Comparison of ENCODE assay signal across 29 cellular contexts in the genomic region with DNA sequence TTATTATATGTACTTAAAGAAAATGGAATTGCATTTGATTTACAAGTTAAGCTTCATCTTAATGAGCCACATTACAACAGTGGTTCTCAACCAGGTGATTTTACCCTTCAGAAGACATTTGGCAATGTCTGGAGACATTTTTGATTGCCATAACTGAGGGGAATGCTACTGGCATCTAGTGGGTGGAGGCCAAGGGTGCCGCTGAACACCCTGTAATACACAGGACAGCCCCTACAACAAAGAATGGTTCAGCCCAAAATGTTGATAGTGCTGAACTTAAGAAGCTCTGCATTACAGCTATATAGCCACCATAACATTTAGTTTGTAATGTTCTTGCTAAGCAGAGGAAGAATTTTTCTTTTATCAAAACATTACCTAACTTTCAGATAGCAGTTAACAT.
DNase-seq lines count a peak whose midpoint lies in the region; ATAC-seq, FAIRE-seq and TF ChIP-seq lines count a peak whose summit lies in the region.
"Had no signal": no experiment of that assay in that cellular context is flagged by ENCODE, and none has a peak within 500 bp of the region (broad histone marks: within the 10 kb centered on the region; RNA-seq: fewer than 3 reads in every experiment).

No MANE protein-coding gene starts in this region.

- no peaks in the 10 kb centered on the region for H3K36me3 Mint-ChIP-seq in GM23338 (ENCODE audit: low read depth)
- no peaks in the 10 kb centered on the region for H3K36me3 Mint-ChIP-seq in immature natural killer cell
- H3K36me3 Mint-ChIP-seq: stimulated activated memory B cell treated with anti-CD40 and anti-IgM and Interleukin-4, amounts not matched to agents 10 μg/mL and 1 μg/mL and 100 μg/mL, for 72 hours had no signal

- H3F3A ChIP-seq in GM23338 (replicated peaks; ENCODE audit: low read depth): no peaks in the 10 kb centered on the region

- TF ChIP-seq EP300 in HepG2 (IDR thresholded peaks at IDR 0.05; ENCODE audit: low read depth in 2 of 2, low read length in 2 of 2) (no peak), HepG2 (CRISPR knock-in tag; IDR thresholded peaks at IDR 0.05; ENCODE audit: borderline replicate concordance) (no peak)

- TF ChIP-seq POLR2A in HepG2 (IDR thresholded peaks at IDR 0.05; ENCODE audit: insufficient read depth in 1 of 2, low read depth in 2 of 2, low read length in 2 of 2): no peak

- ATAC-seq in GM23338 (no peak), GM21717 (IDR thresholded peaks at IDR 0.05; ENCODE audit: unreplicated experiment) (no peak), HepG2 (no peak)
- ATAC-seq: left lobe of liver; stimulated activated memory B cell treated with anti-CD40 and anti-IgM and Interleukin-4, amounts not matched to agents 10 μg/mL and 1 μg/mL and 100 μg/mL, for 72 hours; upper lobe of right lung had no signal

- H3K27ac ChIP-seq in ACC112 (ENCODE audit: low read depth, low read length) (peak overlapping the region; percentile 65), GM23338 (ENCODE audit: low read depth) (no peak overlapping the region), HepG2 (ENCODE audit: extremely low read length, insufficient read depth, low read length) (no peak overlapping the region)
- H3K27ac ChIP-seq: BLaER1 treated with 17β-estradiol and CSF1 and Interleukin-3, amounts not matched to agents 10 nM and 100 nM; breast epithelium; neutrophil; SK-N-MC; upper lobe of right lung had no signal

- H3K4me1 Mint-ChIP-seq in GM23338 (peaks cover 11% of the 10 kb centered on the region), immature natural killer cell (peaks cover 74 to 82% of the 10 kb centered on the region in 2 donors)
- H3K4me1 Mint-ChIP-seq: stimulated activated memory B cell treated with anti-CD40 and anti-IgM and Interleukin-4, amounts not matched to agents 10 μg/mL and 1 μg/mL and 100 μg/mL, for 72 hours had no signal

- H3K4me3 Mint-ChIP-seq in GM23338 (no peak overlapping the region), immature natural killer cell (no peak overlapping the region)
- H3K4me3 Mint-ChIP-seq: activated naive CD8-positive, alpha-beta T cell treated with anti-CD3 and anti-CD28 coated beads for 36 hours; activated T-cell treated with anti-CD3 and anti-CD28 coated beads, Interleukin-2, amount 50 U/mL, for 24 hours; stimulated activated memory B cell treated with anti-CD40 and anti-IgM and Interleukin-4, amounts not matched to agents 10 μg/mL and 1 μg/mL and 100 μg/mL, for 72 hours; T-helper 1 cell treated with Interleukin-12 subunit alpha and Interleukin-12 subunit beta and Interleukin-4 antibody, amounts not matched to agents 30 μg/mL and 1 μg/mL, for 36 hours had no signal

- TF ChIP-seq RAD21 in HepG2 (CRISPR knock-in tag; IDR thresholded peaks at IDR 0.05): no peak

- TF ChIP-seq CTCF in GM23338 (conservative IDR thresholded peaks at IDR 0.05; ENCODE audit: low read depth in 2 of 2) (no peak), HepG2 (CRISPR knock-in tag; IDR thresholded peaks at IDR 0.05) (no peak)

- no peaks in the 10 kb centered on the region for H3K9me3 ChIP-seq in HepG2 (ENCODE audit: low read length)
- H3K9me3 ChIP-seq: BLaER1 treated with 17β-estradiol and CSF1 and Interleukin-3, amounts not matched to agents 10 nM and 100 nM; breast epithelium; neutrophil; upper lobe of right lung had no signal

- WGBS in HepG2 (ENCODE audit: low lambda C conversion rate): 43% methylated on average over 1 of the region's 1 CpG

- no peak overlapping the region for H2AFZ ChIP-seq in ACC112 (ENCODE audit: low read length, unreplicated experiment)
- no peak overlapping the region for H2AFZ ChIP-seq in GM23338
- H2AFZ ChIP-seq in HepG2 (ENCODE audit: low read length): no peak overlapping the region

- no TSS peak for BruUV-seq in HepG2 (replicated peaks; lab: Mats Ljungman, UMichigan)

- H3K4me3 ChIP-seq in ACC112 (ENCODE audit: low read depth, low read length) (no peak overlapping the region), GM23338 (no peak overlapping the region), HepG2 (replicated peaks in 1 of 3; ENCODE audit: insufficient read depth in 1 of 3, low read depth in 2 of 3, low read length in 3 of 3) (no peak overlapping the region)
- H3K4me3 ChIP-seq: BLaER1 treated with 17β-estradiol and CSF1 and Interleukin-3, amounts not matched to agents 10 nM and 100 nM; breast epithelium; SK-N-MC; upper lobe of right lung had no signal

- H3K27ac Mint-ChIP-seq in GM23338: no peak overlapping the region
- H3K27ac Mint-ChIP-seq in immature natural killer cell: peak overlapping the region in 4 of 6 donors; percentile 37 to 75 (median 62)
- H3K27ac Mint-ChIP-seq: activated naive CD8-positive, alpha-beta T cell treated with anti-CD3 and anti-CD28 coated beads for 36 hours; activated T-cell treated with anti-CD3 and anti-CD28 coated beads, Interleukin-2, amount 50 U/mL, for 24 hours; stimulated activated memory B cell treated with anti-CD40 and anti-IgM and Interleukin-4, amounts not matched to agents 10 μg/mL and 1 μg/mL and 100 μg/mL, for 72 hours; T-helper 1 cell treated with Interleukin-12 subunit alpha and Interleukin-12 subunit beta and Interleukin-4 antibody, amounts not matched to agents 30 μg/mL and 1 μg/mL, for 36 hours had no signal

- CTCF ChIA-PET in HepG2 (lab: Yijun Ruan, JAX; ENCODE audit: low intra/inter-chr PET ratio, low total read pairs): no interaction called here

- no peaks in the 10 kb centered on the region for H3K9me2 ChIP-seq in GM23338 (ENCODE audit: insufficient read depth)

- H3K4me1 ChIP-seq in ACC112 (ENCODE audit: control insufficient read depth, insufficient read depth, low read length, unreplicated experiment): peaks cover 39% of the 10 kb centered on the region
- peaks cover 6% of the 10 kb centered on the region for H3K4me1 ChIP-seq in GM23338 (ENCODE audit: insufficient read depth)
- 0 out of 2 replicates have a peak, but pooled peaks cover 7% of the 10 kb centered on the region for H3K4me1 ChIP-seq in HepG2 (ENCODE audit: insufficient read depth, low read length)
- H3K4me1 ChIP-seq: breast epithelium, upper lobe of right lung had no signal

- peaks cover 2% of the 10 kb centered on the region for H3K27me3 Mint-ChIP-seq in GM23338 (ENCODE audit: insufficient read depth, low read depth, poor library complexity)
- H3K27me3 Mint-ChIP-seq in immature natural killer cell (ENCODE audit: low read depth in 3 of 3): no peaks in the 10 kb centered on the region
- H3K27me3 Mint-ChIP-seq: activated naive CD8-positive, alpha-beta T cell treated with anti-CD3 and anti-CD28 coated beads for 36 hours; activated T-cell treated with anti-CD3 and anti-CD28 coated beads, Interleukin-2, amount 50 U/mL, for 24 hours; stimulated activated memory B cell treated with anti-CD40 and anti-IgM and Interleukin-4, amounts not matched to agents 10 μg/mL and 1 μg/mL and 100 μg/mL, for 72 hours had no signal

- intact Hi-C loops in HepG2 (cut with micrococcal nuclease; ENCODE audit: unreplicated experiment): no loop called here

- POLR2A ChIA-PET in HepG2 (lab: Yijun Ruan, JAX): no interaction called here

- H3K27me3 ChIP-seq in ACC112 (ENCODE audit: insufficient read depth, low read length) (no peaks in the 10 kb centered on the region), GM23338 (ENCODE audit: insufficient read depth) (no peaks in the 10 kb centered on the region), HepG2 (ENCODE audit: control insufficient read depth in 1 of 2, insufficient read depth in 2 of 2, low read length in 2 of 2) (no peaks in the 10 kb centered on the region; a peak in 1 of 5 replicates)
- H3K27me3 ChIP-seq: BLaER1 treated with 17β-estradiol and CSF1 and Interleukin-3, amounts not matched to agents 10 nM and 100 nM; breast epithelium; neutrophil; upper lobe of right lung had no signal

- H3K4me2 ChIP-seq in GM23338 (no peak overlapping the region), HepG2 (ENCODE audit: low read depth, low read length) (no peak overlapping the region)
- H3K4me2 ChIP-seq: BLaER1 treated with 17β-estradiol and CSF1 and Interleukin-3, amounts not matched to agents 10 nM and 100 nM had no signal

- H4K20me1 ChIP-seq in GM23338 (replicated peaks; ENCODE audit: insufficient read depth) (no peaks in the 10 kb centered on the region), HepG2 (ENCODE audit: insufficient read depth, low read length) (no peaks in the 10 kb centered on the region)

- peaks cover 19% of the 10 kb centered on the region for H3K79me2 ChIP-seq in ACC112 (ENCODE audit: control insufficient read depth, insufficient read depth, low read length, unreplicated experiment)
- no peaks in the 10 kb centered on the region for H3K79me2 ChIP-seq in GM23338 (replicated peaks; ENCODE audit: insufficient read depth)
- no peaks in the 10 kb centered on the region for H3K79me2 ChIP-seq in HepG2 (ENCODE audit: insufficient read depth, low read length)

- DNase-seq in GM23338 (ENCODE audit: low spot score): peak; percentile 7
- DNase-seq in RKO (ENCODE audit: low spot score): peak; percentile 34
- no peak for DNase-seq in immature natural killer cell
- DNase-seq in NCI-H2081 treated with DMSO at 0.1 percent for 48 hours (lab: John Stamatoyannopoulos, UW): no peak
- no peak for DNase-seq in activated naive CD4-positive, alpha-beta T cell treated with Interleukin-2 at 50 U/mL for 16 hours
- no peak for DNase-seq in HepG2 (ENCODE audit: low spot score)
- DNase-seq: activated CD4-positive, alpha-beta T cell treated with anti-CD3 and anti-CD28 coated beads, Interleukin-2, amount 50 U/mL, for 1 hour; activated CD4-positive, CD25-positive, alpha-beta regulatory T cell; activated effector memory CD4-positive, alpha-beta T cell treated with anti-CD3 and anti-CD28 coated beads, Interleukin-2, amount 50 U/mL, for 16 hours; activated naive CD8-positive, alpha-beta T cell treated with anti-CD3 and anti-CD28 coated beads for 36 hours; activated T-cell treated with anti-CD3 and anti-CD28 coated beads, Interleukin-2, amount 50 U/mL, for 24 hours; anterior cingulate cortex; GDM1; hypothalamus; KG1; MM.1S; NCI-H2081; NCI-H774; substantia nigra; upper lobe of right lung had no signal

- no peaks in the 10 kb centered on the region for H3K9me3 Mint-ChIP-seq in GM23338
- no peaks in the 10 kb centered on the region for H3K9me3 Mint-ChIP-seq in immature natural killer cell
- H3K9me3 Mint-ChIP-seq: activated naive CD8-positive, alpha-beta T cell treated with anti-CD3 and anti-CD28 coated beads for 36 hours; activated T-cell treated with anti-CD3 and anti-CD28 coated beads, Interleukin-2, amount 50 U/mL, for 24 hours; T-helper 1 cell treated with Interleukin-12 subunit alpha and Interleukin-12 subunit beta and Interleukin-4 antibody, amounts not matched to agents 30 μg/mL and 1 μg/mL, for 36 hours had no signal

- H3K36me3 ChIP-seq in ACC112 (ENCODE audit: insufficient read depth, low read length): no peaks in the 10 kb centered on the region
- no peaks in the 10 kb centered on the region for H3K36me3 ChIP-seq in GM23338 (ENCODE audit: insufficient read depth)
- H3K36me3 ChIP-seq in HepG2 (replicated peaks in 1 of 2; ENCODE audit: control insufficient read depth in 1 of 2, insufficient read depth in 2 of 2, low read length in 2 of 2): no peaks in the 10 kb centered on the region
- H3K36me3 ChIP-seq: BLaER1 treated with 17β-estradiol and CSF1 and Interleukin-3, amounts not matched to agents 10 nM and 100 nM; breast epithelium; neutrophil; upper lobe of right lung had no signal

- in situ Hi-C loops in HepG2 (cut with HindIII; ENCODE audit: extremely low pct_ligation_motif_present, low pct_unique_long_range_greater_than_20kb): no loop called here

- FAIRE-seq in HepG2 (lab: Jason Lieb, UNC): no peak

- H3K9ac ChIP-seq in HepG2 (ENCODE audit: insufficient read depth, low read depth, low read length): no peak overlapping the region
- H3K9ac ChIP-seq: BLaER1 treated with 17β-estradiol and CSF1 and Interleukin-3, amounts not matched to agents 10 nM and 100 nM had no signal

Comparison
In these comparisons a context has a peak if more than half of its experiments do, and no peak if none do; other contexts are left out.
1. DNase-seq: peak in GM23338 (single experiment) and RKO (single experiment); none in immature natural killer cell (0 of 3), NCI-H2081 treated with DMSO at 0.1 percent for 48 hours (single experiment), activated naive CD4-positive, alpha-beta T cell treated with Interleukin-2 at 50 U/mL for 16 hours (single experiment) and HepG2 (single experiment).